Comparison of ENCODE assay signal across 1 cellular context in the genomic region with DNA sequence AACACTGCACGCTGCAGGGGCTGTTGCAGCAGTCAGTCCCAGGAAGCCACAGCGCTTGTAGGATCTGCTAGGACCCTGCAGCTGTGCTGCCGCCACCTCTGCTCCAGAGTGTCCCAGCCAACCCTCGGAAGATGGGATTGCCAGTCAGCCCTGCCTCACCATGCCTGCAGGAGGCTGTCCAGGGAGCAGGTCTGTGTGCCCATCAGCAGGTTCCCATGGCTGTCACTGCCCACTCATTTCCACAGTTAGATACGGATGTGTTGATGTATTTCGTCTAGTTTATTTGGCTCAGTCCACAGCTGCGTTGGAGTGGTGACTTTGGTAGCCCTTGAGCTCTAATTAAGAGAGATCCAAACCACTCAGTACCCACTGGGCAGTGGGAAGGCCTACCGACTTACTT.
TF ChIP-seq lines count a peak whose summit lies in the region.

No MANE protein-coding gene starts in this region.

TF ChIP-seq in GM12878, 131 proteins besides CTCF, POLR2A, EP300 and RAD21:
- TF ChIP-seq, protein P1, sequence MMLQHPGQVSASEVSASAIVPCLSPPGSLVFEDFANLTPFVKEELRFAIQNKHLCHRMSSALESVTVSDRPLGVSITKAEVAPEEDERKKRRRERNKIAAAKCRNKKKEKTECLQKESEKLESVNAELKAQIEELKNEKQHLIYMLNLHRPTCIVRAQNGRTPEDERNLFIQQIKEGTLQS (IDR thresholded peaks at IDR 0.05; ENCODE audit: borderline replicate concordance, extremely low read depth, low read depth, low read length): no peak
- TF ChIP-seq EGR1 (IDR thresholded peaks at IDR 0.05; ENCODE audit: borderline replicate concordance in 1 of 2, low read depth in 2 of 2, low read length in 2 of 2) (no peak), E4F1 (IDR thresholded peaks at IDR 0.05; ENCODE audit: borderline replicate concordance, partially characterized antibody) (no peak), NR2C2 (IDR thresholded peaks at IDR 0.05; ENCODE audit: borderline replicate concordance, control insufficient read depth, insufficient read length, low read depth) (no peak), CREB1 (IDR thresholded peaks at IDR 0.05; ENCODE audit: low read depth) (no peak), DPF2 (IDR thresholded peaks at IDR 0.05) (no peak)
